22 cellular contexts compared by ENCODE assay signal in the genomic region with DNA sequence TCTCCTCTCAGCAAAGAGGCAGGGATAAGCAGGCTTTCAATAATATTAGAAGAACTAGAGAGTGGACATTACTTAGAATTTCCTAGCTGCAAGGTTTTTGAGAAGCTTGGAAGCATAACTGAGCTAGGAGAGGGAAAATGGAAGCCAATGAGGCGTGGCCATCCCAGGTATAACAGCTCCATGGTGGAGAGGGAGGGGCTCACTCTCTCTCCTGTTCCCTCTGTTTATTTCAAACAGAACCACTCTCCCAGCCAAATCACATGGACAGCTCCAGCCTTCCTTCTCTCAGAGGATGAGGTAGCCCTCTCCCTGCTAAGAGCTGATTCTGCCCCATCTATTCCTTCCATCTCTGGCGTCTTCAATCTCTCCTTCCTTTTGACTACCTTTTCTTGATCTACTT.
"Had no signal": no experiment of that assay in that cellular context is flagged by ENCODE, and none has a peak within 500 bp of the region (broad histone marks: within the 10 kb centered on the region; RNA-seq: fewer than 3 reads in every experiment).

No MANE protein-coding gene starts in this region.

- H3K27me3 Mint-ChIP-seq: dendritic cell treated with granulocyte-macrophage colony-stimulating factor and Interleukin-4, amounts not matched to agents 40 ng/mL and 50 ng/mL, for 4 days; effector memory CD8-positive, alpha-beta T cell had no signal

- ATAC-seq: effector memory CD8-positive, alpha-beta T cell; esophagus mucosa; foreskin keratinocyte; gastrocnemius medialis; gastroesophageal sphincter; heart left ventricle; heart right ventricle had no signal

- DNase-seq: colonic mucosa; cortex of kidney; dermis blood vessel endothelial cell; dorsolateral prefrontal cortex; effector CD4-positive, alpha-beta T cell; effector CD8-positive, alpha-beta T cell; effector memory CD4-positive, alpha-beta T cell; effector memory CD8-positive, alpha-beta T cell; endodermal cell; erythroblast; esophagus squamous epithelium; foreskin fibroblast; foreskin keratinocyte; foreskin melanocyte; gastrocnemius medialis; glutamatergic neuron; head of caudate nucleus; heart left ventricle; heart right ventricle had no signal

- H3K27ac Mint-ChIP-seq: dendritic cell treated with granulocyte-macrophage colony-stimulating factor and Interleukin-4, amounts not matched to agents 40 ng/mL and 50 ng/mL, for 4 days; effector memory CD8-positive, alpha-beta T cell; endodermal cell had no signal

- H3K4me3 Mint-ChIP-seq: dendritic cell treated with granulocyte-macrophage colony-stimulating factor and Interleukin-4, amounts not matched to agents 40 ng/mL and 50 ng/mL, for 4 days; effector memory CD8-positive, alpha-beta T cell; endodermal cell had no signal

- H3K9me3 Mint-ChIP-seq: endodermal cell had no signal
